9 cellular contexts compared by ENCODE assay signal in the genomic region with DNA sequence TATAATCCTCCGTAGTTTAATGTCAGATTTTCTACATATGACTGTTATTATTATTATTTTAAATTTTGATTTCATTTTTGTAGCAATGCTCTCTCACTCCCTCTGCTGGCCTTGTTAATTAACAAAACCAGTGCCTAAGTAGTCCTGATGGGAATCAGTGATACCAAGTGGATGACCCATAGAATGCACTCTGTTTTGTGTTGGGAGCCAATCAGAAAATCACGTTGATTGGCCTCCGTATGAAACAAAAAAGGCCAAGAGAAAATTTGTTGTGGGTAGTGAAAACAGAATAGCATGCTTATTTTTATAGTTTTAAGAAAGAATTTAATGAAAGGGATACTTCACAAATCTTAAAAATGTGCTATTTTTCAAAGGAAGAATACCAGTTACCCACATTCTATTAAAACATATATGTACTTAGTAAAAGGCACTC. TPM values are rescaled to one million over a fixed set of nuclear protein-coding genes. Genes with fewer than 3 reads are reported as not detected.
DNase-seq lines count a peak whose midpoint lies in the region; ATAC-seq, FAIRE-seq and TF ChIP-seq lines count a peak whose summit lies in the region.
"Had no signal": no experiment of that assay in that cellular context is flagged by ENCODE, and none has a peak within 500 bp of the region (broad histone marks: within the 10 kb centered on the region; RNA-seq: fewer than 3 reads in every experiment).

No MANE protein-coding gene starts in this region.

- TF ChIP-seq EP300 in transverse colon (IDR thresholded peaks at IDR 0.05; ENCODE audit: low read depth), result no peak

- DNase-seq in Daoy (ENCODE audit: low read depth), result peak; percentile 35
- no peak for DNase-seq in left ventricle myocardium inferior
- DNase-seq in transverse colon, result no peak
- DNase-seq in GM19240 (ENCODE audit: insufficient read length, low spot score), result no peak

- no peaks in the 10 kb centered on the region for H3K9me3 ChIP-seq in left ventricle myocardium inferior (replicated peaks)
- H3K9me3 ChIP-seq in transverse colon, result no peaks in the 10 kb centered on the region
- H3K9me3 ChIP-seq: SJSA1 had no signal

- H3K27ac ChIP-seq in left ventricle myocardium inferior (replicated peaks) (no peak overlapping the region), transverse colon (no peak overlapping the region)
- H3K27ac ChIP-seq: SJSA1 had no signal

- WGBS in transverse colon (ENCODE audit: low coverage in 1 of 2), 2 donors, result 23 to 40% methylated on average over 3 of the region's 3 CpGs

- intact Hi-C loops in left ventricle myocardium inferior (cut with micrococcal nuclease) (loop anchor here (10.0 kb wide), 1 partner anchor 250 kb away; no protein-coding TSS in a partner anchor), transverse colon (cut with DNase I; ENCODE audit: low total_unique reads) (loop anchor here (5.0 kb wide), 1 partner anchor 37 kb away; no protein-coding TSS in a partner anchor)

- H3K4me1 ChIP-seq in left ventricle myocardium inferior (peaks cover 14% of the 10 kb centered on the region), transverse colon (no peaks in the 10 kb centered on the region)
- H3K4me1 ChIP-seq: SJSA1 had no signal

- H3K27me3 ChIP-seq in left ventricle myocardium inferior (ENCODE audit: low read depth) (no peaks in the 10 kb centered on the region), transverse colon (peaks cover 6% of the 10 kb centered on the region)

- H3K4me3 ChIP-seq in left ventricle myocardium inferior (no peak overlapping the region), transverse colon (no peak overlapping the region)
- H3K4me3 ChIP-seq: SJSA1 had no signal

- TF ChIP-seq POLR2A in transverse colon (IDR thresholded peaks at IDR 0.05), result no peak

- TF ChIP-seq CTCF in left ventricle myocardium inferior (IDR thresholded peaks at IDR 0.05; ENCODE audit: borderline replicate concordance), result peak; percentile 76
- TF ChIP-seq CTCF in transverse colon (IDR thresholded peaks at IDR 0.05), result peak; percentile 57 to 79 (median 67)

- ATAC-seq in HG03354 (IDR thresholded peaks at IDR 0.05; ENCODE audit: poor library complexity, severe bottlenecking, unreplicated experiment) (peak; percentile 64), HG03460 (IDR thresholded peaks at IDR 0.05; ENCODE audit: unreplicated experiment) (no peak), GM21367 (IDR thresholded peaks at IDR 0.05; ENCODE audit: unreplicated experiment) (no peak)

- FAIRE-seq in TTC549 (lab: Jason Lieb, UNC), result peak; percentile 68

- in situ Hi-C loops in transverse colon (cut with MboI; ENCODE audit: low pct_ligation_motif_present in 1 of 4, low pct_unique_long_range_greater_than_20kb in 1 of 4, low sequenced_read_pairs in 3 of 4), result loop anchor here in 1 of 4 donors (25.0 kb wide), 1 partner anchor 622 kb away; no protein-coding TSS in a partner anchor

- no peaks in the 10 kb centered on the region for H3K36me3 ChIP-seq in left ventricle myocardium inferior
- no peaks in the 10 kb centered on the region for H3K36me3 ChIP-seq in transverse colon
- H3K36me3 ChIP-seq: SJSA1 had no signal

RNA-seq across cellular contexts. Expression of gene MEIS2, which starts 34.4 kb away (rescaled TPM):
- 29.3 and 35.3 TPM in 2 replicates for total RNA-seq in Daoy (2014; rRNA removed; shearing (Covaris generic))
- total RNA-seq in left ventricle myocardium inferior, result 36.0 TPM
- 10 to 100 TPM; 16.5 to 43.4 (median 32.7) TPM for total RNA-seq in transverse colon
